In genomic region chr13:93226623-93227279, GRCh38 we compare ENCODE assay signal across 1 cellular context.
A peak's percentile ranks its signal among the peaks of the same experiment; 100 is the strongest.
TF ChIP-seq lines count a peak whose summit lies in the region.

GPC6 (plus strand) TSS chr13:93226807.

TF ChIP-seq in HepG2, 621 proteins besides CTCF, POLR2A, EP300 and RAD21 (continued from another document and continues in another):
- TF ChIP-seq ZNF609 (CRISPR knock-in tag; IDR thresholded peaks at IDR 0.05; ENCODE audit: borderline replicate concordance) (no peak), CHD2 (IDR thresholded peaks at IDR 0.05; ENCODE audit: low read depth, low read length) (no peak), RELA (CRISPR knock-in tag; IDR thresholded peaks at IDR 0.05) (no peak), HDAC2 (CRISPR knock-in tag; IDR thresholded peaks at IDR 0.05) (peak; percentile 11), ZNF576 (CRISPR knock-in tag; IDR thresholded peaks at IDR 0.05) (no peak), ZFP1 (CRISPR knock-in tag; IDR thresholded peaks at IDR 0.05) (no peak), MLX (CRISPR knock-in tag; IDR thresholded peaks at IDR 0.05) (no peak), ZNF264 (CRISPR knock-in tag; IDR thresholded peaks at IDR 0.05) (0 out of 2 replicates have a peak, but pooled peaks have one; percentile 34), ZNF34 (CRISPR knock-in tag; IDR thresholded peaks at IDR 0.05; ENCODE audit: borderline replicate concordance) (no peak), SOX5 (CRISPR knock-in tag; IDR thresholded peaks at IDR 0.05; ENCODE audit: borderline replicate concordance) (peak; percentile 53; the same call in 1 of the 2 replicates), YEATS4 (CRISPR knock-in tag; IDR thresholded peaks at IDR 0.05; ENCODE audit: borderline replicate concordance) (peak; percentile 40; the same call in 1 of the 2 replicates), ZNF574 (CRISPR knock-in tag; IDR thresholded peaks at IDR 0.05) (peak; percentile 24; the same call in 1 of the 2 replicates), ZNF180 (CRISPR knock-in tag; IDR thresholded peaks at IDR 0.05; ENCODE audit: borderline replicate concordance, low read depth) (no peak), ONECUT2 (CRISPR knock-in tag; IDR thresholded peaks at IDR 0.05) (no peak), CENPX (CRISPR knock-in tag; IDR thresholded peaks at IDR 0.05) (no peak), ZBTB20 (CRISPR knock-in tag; IDR thresholded peaks at IDR 0.05; ENCODE audit: borderline replicate concordance, low read depth) (no peak), FOXK1 (CRISPR knock-in tag; IDR thresholded peaks at IDR 0.05; ENCODE audit: borderline replicate concordance, low read depth) (peak; percentile 73; the same call in 1 of the 2 replicates), PAX8 (CRISPR knock-in tag; IDR thresholded peaks at IDR 0.05; ENCODE audit: borderline replicate concordance) (no peak), FOSL2 (CRISPR knock-in tag; IDR thresholded peaks at IDR 0.05) (peak; percentile 32; the same call in 1 of the 2 replicates), TFAP4 (IDR thresholded peaks at IDR 0.05; ENCODE audit: borderline replicate concordance, low read depth) (peak; percentile 19; the same call in 1 of the 2 replicates), BORCS8-MEF2B (CRISPR knock-in tag; IDR thresholded peaks at IDR 0.05) (0 out of 2 replicates have a peak, but pooled peaks have one; percentile 15), SNAPC4 (CRISPR knock-in tag; IDR thresholded peaks at IDR 0.05) (no peak), EEA1 (CRISPR knock-in tag; IDR thresholded peaks at IDR 0.05; ENCODE audit: borderline replicate concordance) (no peak), ARID2 (CRISPR knock-in tag; IDR thresholded peaks at IDR 0.05; ENCODE audit: borderline replicate concordance) (no peak), SAP130 (CRISPR knock-in tag; IDR thresholded peaks at IDR 0.05; ENCODE audit: low read depth) (peak; percentile 67), JARID2 (CRISPR knock-in tag; IDR thresholded peaks at IDR 0.05; ENCODE audit: insufficient replicate concordance) (no peak), ZNF333 (CRISPR knock-in tag; IDR thresholded peaks at IDR 0.05; ENCODE audit: borderline replicate concordance) (no peak), DPF2 (CRISPR knock-in tag; IDR thresholded peaks at IDR 0.05; ENCODE audit: borderline replicate concordance, low read depth) (no peak), ISL2 (CRISPR knock-in tag; IDR thresholded peaks at IDR 0.05) (0 out of 2 replicates have a peak, but pooled peaks have one; percentile 22), KAT7 (CRISPR knock-in tag; IDR thresholded peaks at IDR 0.05; ENCODE audit: borderline replicate concordance) (no peak; the same call in 1 of the 2 replicates), ZNF644 (CRISPR knock-in tag; IDR thresholded peaks at IDR 0.05; ENCODE audit: low read depth) (0 out of 2 replicates have a peak, but pooled peaks have one; percentile 31), KLF9 (CRISPR knock-in tag; IDR thresholded peaks at IDR 0.05; ENCODE audit: low read depth) (no peak), SRSF9 (IDR thresholded peaks at IDR 0.05; ENCODE audit: borderline replicate concordance, insufficient read depth, low read depth, low read length, poor library complexity, severe bottlenecking) (no peak), ETS1 (CRISPR knock-in tag; IDR thresholded peaks at IDR 0.05) (no peak), THRA (CRISPR knock-in tag; IDR thresholded peaks at IDR 0.05; ENCODE audit: borderline replicate concordance) (no peak; the same call in 1 of the 2 replicates), MAFG (CRISPR knock-in tag; IDR thresholded peaks at IDR 0.05) (no peak), ATF7 (IDR thresholded peaks at IDR 0.05) (no peak), ATF7 (CRISPR knock-in tag; IDR thresholded peaks at IDR 0.05) (no peak), ZBTB37 (CRISPR knock-in tag; IDR thresholded peaks at IDR 0.05) (no peak), KMT2B (CRISPR knock-in tag; IDR thresholded peaks at IDR 0.05) (peak; percentile 59; the same call in 1 of the 2 replicates), YEATS2 (CRISPR knock-in tag; IDR thresholded peaks at IDR 0.05; ENCODE audit: borderline replicate concordance) (no peak; the same call in 1 of the 2 replicates)
